24 cellular contexts compared by ENCODE assay signal in the genomic region with DNA sequence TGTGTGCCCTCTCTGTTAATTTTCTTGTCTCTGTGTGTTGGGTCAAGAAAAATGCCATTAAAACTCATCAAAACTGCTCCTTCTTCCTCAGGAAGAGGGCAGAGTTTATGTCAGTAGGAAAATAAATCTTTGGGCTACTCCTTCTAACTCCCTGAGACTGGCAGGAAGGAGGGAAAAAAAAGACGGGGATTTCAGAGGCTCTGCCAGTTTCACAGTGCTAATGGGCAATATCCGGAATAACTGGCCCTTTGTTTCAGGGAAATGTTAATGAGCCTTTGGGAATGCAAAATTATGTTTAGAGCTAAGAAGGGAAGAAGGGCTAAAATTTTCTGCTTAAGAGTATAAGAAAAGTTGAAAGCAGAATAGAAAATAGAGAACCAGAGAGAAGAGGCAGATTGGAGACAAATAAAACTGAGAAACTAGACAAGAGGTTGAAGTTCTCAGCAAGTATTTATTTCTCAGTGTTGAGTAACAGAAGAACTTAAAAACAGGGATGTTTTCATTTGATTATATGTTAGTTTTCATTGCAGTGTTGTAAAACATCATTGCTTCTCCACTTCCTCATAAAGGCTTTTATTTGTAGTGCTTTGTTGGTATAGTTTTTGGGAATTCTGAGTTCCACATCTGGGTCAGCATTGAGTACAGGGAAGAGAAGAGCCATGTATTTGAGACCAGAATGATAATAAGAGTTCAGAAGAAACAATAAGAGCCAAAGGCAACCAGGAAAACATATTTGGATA. TPM values are rescaled to one million over a fixed set of nuclear protein-coding genes. Genes with fewer than 3 reads are reported as not detected.
DNase-seq lines count a peak whose midpoint lies in the region; ATAC-seq and TF ChIP-seq lines count a peak whose summit lies in the region.
"Had no signal": no experiment of that assay in that cellular context is flagged by ENCODE, and none has a peak within 500 bp of the region (broad histone marks: within the 10 kb centered on the region; RNA-seq: fewer than 3 reads in every experiment).

No MANE protein-coding gene starts in this region.

- H3K4me3 Mint-ChIP-seq in endothelial cell (ENCODE audit: unreplicated experiment): no peak overlapping the region
- H3K4me3 Mint-ChIP-seq: CD4-positive, alpha-beta T cell; stimulated activated naive CD8-positive, alpha-beta T cell treated with anti-CD3 and anti-CD28 coated beads, Interleukin-15, Interleukin-2, amounts not matched to agents 100 ng/mL and 50 ng/mL, for 24 hours had no signal

- peaks cover 9% of the 10 kb centered on the region for H3K4me1 Mint-ChIP-seq in endothelial cell (ENCODE audit: unreplicated experiment)

- no peaks in the 10 kb centered on the region for H3K9me3 ChIP-seq in HUES64 (ENCODE audit: insufficient read depth, low read depth, low read length)
- H3K9me3 ChIP-seq: esophagus squamous epithelium, gastroesophageal sphincter, right atrium auricular region, transverse colon had no signal

- TF ChIP-seq CTCF in dorsolateral prefrontal cortex (IDR thresholded peaks at IDR 0.05 in 54 of 56, conservative IDR thresholded peaks at IDR 0.05 in 2 of 56; ENCODE audit: low read depth in 1 of 56, partially characterized antibody in 56 of 56) (no peak), endothelial cell (IDR thresholded peaks at IDR 0.05; ENCODE audit: unreplicated experiment) (no peak)

- H3K9ac ChIP-seq in HUES64 (ENCODE audit: low read depth, low read length): 0 out of 2 replicates have a peak overlapping the region, but pooled peaks have one; percentile 5

- H3K4me1 ChIP-seq in HUES64 (ENCODE audit: insufficient read depth, low read length): peaks cover 18% of the 10 kb centered on the region
- H3K4me1 ChIP-seq: esophagus squamous epithelium, gastroesophageal sphincter, right atrium auricular region had no signal

- no peak for ATAC-seq in GM18867 (IDR thresholded peaks at IDR 0.05; ENCODE audit: unreplicated experiment)
- ATAC-seq: gastroesophageal sphincter, Panc1 had no signal

- no peaks in the 10 kb centered on the region for H3K36me3 Mint-ChIP-seq in endothelial cell (ENCODE audit: low read depth, unreplicated experiment)

- H3K27ac ChIP-seq in HUES64 (ENCODE audit: low read depth, low read length): peak overlapping the region; percentile 61
- H3K27ac ChIP-seq in dorsolateral prefrontal cortex: peak overlapping the region in 52 of 59 donors; percentile 16 to 86 (median 54)
- H3K27ac ChIP-seq: esophagus squamous epithelium, gastroesophageal sphincter, right atrium auricular region, transverse colon had no signal

- intact Hi-C loops in dorsolateral prefrontal cortex (cut with DNase I): no loop called here

- no peak for DNase-seq in dorsolateral prefrontal cortex
- peak; percentile 74 for DNase-seq in left kidney (ENCODE audit: low read depth, low spot score)
- peak; percentile 69 for DNase-seq in superior temporal gyrus (ENCODE audit: extremely low spot score)
- DNase-seq in endothelial cell (ENCODE audit: low spot score): no peak
- DNase-seq in HK-2 (ENCODE audit: unreplicated experiment): no peak
- DNase-seq: activated CD4-positive, CD25-positive, alpha-beta regulatory T cell treated with anti-CD3 and anti-CD28 coated beads, Interleukin-2, amount 50 U/mL, for 72 hours; activated gamma-delta T cell; CD4-positive, alpha-beta T cell; DMS153; effector memory CD4-positive, alpha-beta T cell; esophagus squamous epithelium; NCI-H187; occipital lobe; SIG-M5; stimulated activated CD4-positive, alpha-beta T cell treated with anti-CD3 and anti-CD28 coated beads, Interleukin-12 subunit alpha, Interleukin-12 subunit beta, amount 100 ng/mL, for 4 hours; transverse colon had no signal

- H3K4me3 ChIP-seq in HUES64 (ENCODE audit: low read length): no peak overlapping the region
- peak overlapping the region in 4 of 59 donors; percentile 2 to 40 (median 3) for H3K4me3 ChIP-seq in dorsolateral prefrontal cortex
- H3K4me3 ChIP-seq: esophagus squamous epithelium, gastroesophageal sphincter, right atrium auricular region, transverse colon had no signal

- no peaks in the 10 kb centered on the region for H3K9me3 Mint-ChIP-seq in endothelial cell (ENCODE audit: unreplicated experiment)

- no peak overlapping the region for H3K27ac Mint-ChIP-seq in endothelial cell (ENCODE audit: unreplicated experiment)
- H3K27ac Mint-ChIP-seq: CD4-positive, alpha-beta T cell; stimulated activated naive CD8-positive, alpha-beta T cell treated with anti-CD3 and anti-CD28 coated beads, Interleukin-15, Interleukin-2, amounts not matched to agents 100 ng/mL and 50 ng/mL, for 24 hours had no signal

- WGBS in HUES64: 35% methylated on average over 2 of the region's 2 CpGs

- no peaks in the 10 kb centered on the region for H3K27me3 Mint-ChIP-seq in endothelial cell (ENCODE audit: unreplicated experiment)

- H3K36me3 ChIP-seq in HUES64 (ENCODE audit: insufficient read depth, low read length): no peaks in the 10 kb centered on the region
- H3K36me3 ChIP-seq: esophagus squamous epithelium, gastroesophageal sphincter, right atrium auricular region, transverse colon had no signal

- H3K27me3 ChIP-seq in HUES64 (ENCODE audit: insufficient read depth, low read length) (no peaks in the 10 kb centered on the region), dorsolateral prefrontal cortex (no peaks in the 10 kb centered on the region)
- H3K27me3 ChIP-seq: esophagus squamous epithelium, gastroesophageal sphincter, right atrium auricular region, transverse colon had no signal

RNA-seq across cellular contexts. Expression of a gene that starts 19.8 kb away (rescaled TPM):
- polyA plus RNA-seq in HUES64 (2013, experiment 1 of 2): 0.25 TPM
- not detected for polyA plus RNA-seq in HUES64 (2013, experiment 2 of 2)
- total RNA-seq in dorsolateral prefrontal cortex (100 to 1,000 TPM in 50 of 120 experiments, 10 to 100 TPM in 70; 34.7 to 138 (median 95.9) TPM), endothelial cell (ENCODE audit: unreplicated experiment) (not detected)
- total RNA-seq: CD4-positive, alpha-beta T cell; esophagus squamous epithelium; gastroesophageal sphincter; kidney epithelial cell; lung microvascular endothelial cell had no signal

RNA-seq across cellular contexts. Expression of a gene that starts 57.8 kb away (rescaled TPM):
- polyA plus RNA-seq in HUES64 (2013, experiment 1 of 2): 0.25 TPM
- 0.51 TPM for polyA plus RNA-seq in HUES64 (2013, experiment 2 of 2)
- 10 to 100 TPM; 13.6 to 98.5 (median 60.7) TPM for total RNA-seq in dorsolateral prefrontal cortex
- 0.13 TPM for total RNA-seq in endothelial cell (ENCODE audit: unreplicated experiment)
- total RNA-seq: CD4-positive, alpha-beta T cell; kidney epithelial cell; lung microvascular endothelial cell had no signal

Comparison
In these comparisons a context has a peak if more than half of its experiments do, and no peak if none do; other contexts are left out.
1. DNase-seq: peak in left kidney (single experiment) and superior temporal gyrus (single experiment); none in dorsolateral prefrontal cortex (0 of 10), endothelial cell (single experiment) and HK-2 (single experiment).
2. RNA of a gene that starts 19.8 kb away (total RNA-seq): 34.7 to 138 TPM in dorsolateral prefrontal cortex; not detected in endothelial cell (single experiment); every median in the first group is over 10 times any median in the second.
3. RNA of a gene that starts 57.8 kb away (total RNA-seq): 13.6 to 98.5 TPM in dorsolateral prefrontal cortex; 0.13 TPM in endothelial cell (single experiment); every median in the first group is over 10 times any median in the second.